In genomic region chr3:188955919-188956318, GRCh38 we compare ENCODE assay signal across 2 cellular contexts.
TF ChIP-seq lines count a peak whose summit lies in the region.

No MANE protein-coding gene starts in this region.

TF ChIP-seq in IMR-90, 13 proteins besides CTCF, POLR2A, EP300 and RAD21:
- TF ChIP-seq NFE2L2 (IDR thresholded peaks at IDR 0.05; ENCODE audit: low read depth, low read length) (no peak), FOS (IDR thresholded peaks at IDR 0.05; ENCODE audit: low read depth, low read length) (no peak)
TF ChIP-seq in IMR-90: peak in this region for 0.

TF ChIP-seq in H1, 55 proteins besides CTCF, POLR2A, EP300 and RAD21:
- TF ChIP-seq MAX (IDR thresholded peaks at IDR 0.05) (no peak), CBX5 (IDR thresholded peaks at IDR 0.05; ENCODE audit: low read depth, low read length) (no peak), CHD1 (IDR thresholded peaks at IDR 0.05; ENCODE audit: low read depth, low read length) (no peak), BRCA1 (IDR thresholded peaks at IDR 0.05; ENCODE audit: low read depth, low read length) (no peak), USF2 (IDR thresholded peaks at IDR 0.05; ENCODE audit: low read length) (no peak), GTF2F1 (IDR thresholded peaks at IDR 0.05; ENCODE audit: borderline replicate concordance, low read depth, low read length) (no peak), SUZ12 (IDR thresholded peaks at IDR 0.05; ENCODE audit: low read length) (no peak), POU5F1 (IDR thresholded peaks at IDR 0.05; ENCODE audit: low read depth, low read length) (no peak), SIRT6 (IDR thresholded peaks at IDR 0.05; ENCODE audit: low read length) (no peak), TCF12 (IDR thresholded peaks at IDR 0.05; ENCODE audit: low read depth, low read length) (no peak), SRF (IDR thresholded peaks at IDR 0.05; ENCODE audit: low read depth, low read length) (no peak), CEBPB (IDR thresholded peaks at IDR 0.05; ENCODE audit: low read depth, low read length) (no peak), RNF2 (IDR thresholded peaks at IDR 0.05; ENCODE audit: borderline replicate concordance, low read depth, low read length, missing control alignments, poor library complexity, severe bottlenecking) (no peak), YY1 (IDR thresholded peaks at IDR 0.05; ENCODE audit: low read depth, low read length) (no peak), RXRA (IDR thresholded peaks at IDR 0.05; ENCODE audit: insufficient read depth, low read depth, low read length) (no peak), SIX5 (IDR thresholded peaks at IDR 0.05; ENCODE audit: low read depth, low read length) (no peak), RBBP5 (IDR thresholded peaks at IDR 0.05; ENCODE audit: borderline replicate concordance, low read depth, low read length) (no peak)
- TF ChIP-seq, protein P1, sequence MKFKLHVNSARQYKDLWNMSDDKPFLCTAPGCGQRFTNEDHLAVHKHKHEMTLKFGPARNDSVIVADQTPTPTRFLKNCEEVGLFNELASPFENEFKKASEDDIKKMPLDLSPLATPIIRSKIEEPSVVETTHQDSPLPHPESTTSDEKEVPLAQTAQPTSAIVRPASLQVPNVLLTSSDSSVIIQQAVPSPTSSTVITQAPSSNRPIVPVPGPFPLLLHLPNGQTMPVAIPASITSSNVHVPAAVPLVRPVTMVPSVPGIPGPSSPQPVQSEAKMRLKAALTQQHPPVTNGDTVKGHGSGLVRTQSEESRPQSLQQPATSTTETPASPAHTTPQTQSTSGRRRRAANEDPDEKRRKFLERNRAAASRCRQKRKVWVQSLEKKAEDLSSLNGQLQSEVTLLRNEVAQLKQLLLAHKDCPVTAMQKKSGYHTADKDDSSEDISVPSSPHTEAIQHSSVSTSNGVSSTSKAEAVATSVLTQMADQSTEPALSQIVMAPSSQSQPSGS (IDR thresholded peaks at IDR 0.05; ENCODE audit: low read length), result no peak
